11 cellular contexts compared by ENCODE assay signal in genomic region chr20:49850463-49851233, GRCh38. TPM values are rescaled to one million over a fixed set of nuclear protein-coding genes. Genes with fewer than 3 reads are reported as not detected.
A peak's percentile ranks its signal among the peaks of the same experiment; 100 is the strongest.
DNase-seq lines count a peak whose midpoint lies in the region; ATAC-seq and TF ChIP-seq lines count a peak whose summit lies in the region.
"Had no signal": no experiment of that assay in that cellular context is flagged by ENCODE, and none has a peak within 500 bp of the region (broad histone marks: within the 10 kb centered on the region; RNA-seq: fewer than 3 reads in every experiment).

No MANE protein-coding gene starts in this region.

- no peak overlapping the region for H2BK20ac ChIP-seq in H9 (ENCODE audit: low read depth, low read length, poor library complexity, severe bottlenecking)

- H3K4me2 ChIP-seq in H9 (ENCODE audit: insufficient read depth, insufficient read length, low read length): no peak overlapping the region

- 37 to 57% methylated on average over 6 to 8 of the region's 8 CpGs for WGBS in esophagus squamous epithelium, 2 donors
- WGBS in H9 (ENCODE audit: extremely low coverage, insufficient read length, low lambda C conversion rate): no CpG with 5 or more reads among the region's 8 CpGs

- H3K23ac ChIP-seq in H9 (ENCODE audit: insufficient read length, low read depth, low read length): no peak overlapping the region

- no peak overlapping the region for H4K91ac ChIP-seq in H9 (ENCODE audit: insufficient read length, low read depth, low read length)

- H3K27ac ChIP-seq in SJSA1 (peak overlapping the region; percentile 61), esophagus squamous epithelium (peak overlapping the region; percentile 10 to 70 (median 55)), H9 (ENCODE audit: insufficient read length, low read depth, low read length) (no peak overlapping the region)

- H4K20me1 ChIP-seq in H9 (ENCODE audit: control insufficient read depth, insufficient read depth, insufficient read length): no peaks in the 10 kb centered on the region

- no peak overlapping the region for H3K9ac ChIP-seq in H9 (ENCODE audit: extremely low read depth, insufficient read length, low read length)

- H2BK12ac ChIP-seq in H9 (ENCODE audit: insufficient read length, low read depth, low read length): no peak overlapping the region

- H3K9me3 ChIP-seq in SJSA1 (replicated peaks): no peaks in the 10 kb centered on the region
- H3K9me3 ChIP-seq in esophagus squamous epithelium: no peaks in the 10 kb centered on the region
- H3K9me3 ChIP-seq in H9 (ENCODE audit: control insufficient read depth, low read depth, low read length): no peaks in the 10 kb centered on the region

- no peaks in the 10 kb centered on the region for H3K9me3 Mint-ChIP-seq in natural killer cell treated with Interleukin-12 subunit alpha and Interleukin-12 subunit beta and Interleukin-15 and Interleukin-18, amount 100 ng/mL, for 72 hours
- H3K9me3 Mint-ChIP-seq in H9: no peaks in the 10 kb centered on the region
- H3K9me3 Mint-ChIP-seq: memory B cell had no signal

- no peak overlapping the region for H3K56ac ChIP-seq in H9 (ENCODE audit: insufficient read length, low read depth, low read length)

- ATAC-seq in sciatic nerve: peak; percentile 42
- ATAC-seq in natural killer cell treated with Interleukin-12 subunit alpha and Interleukin-12 subunit beta and Interleukin-15 and Interleukin-18, amount 100 ng/mL, for 72 hours: no peak

- peaks cover 2 to 3% of the 10 kb centered on the region in 2 donors for H3K4me1 Mint-ChIP-seq in natural killer cell treated with Interleukin-12 subunit alpha and Interleukin-12 subunit beta and Interleukin-15 and Interleukin-18, amount 100 ng/mL, for 72 hours (ENCODE audit: low read depth in 2 of 2)
- H3K4me1 Mint-ChIP-seq in H9: peaks cover 31 to 61% of the 10 kb centered on the region in 2 experiments

- peaks cover 18% of the 10 kb centered on the region for H3K36me3 Mint-ChIP-seq in natural killer cell treated with Interleukin-12 subunit alpha and Interleukin-12 subunit beta and Interleukin-15 and Interleukin-18, amount 100 ng/mL, for 72 hours
- peaks cover 0 to 3% (median 0%) of the 10 kb centered on the region in 3 experiments; a peak in 1 of 7 replicates for H3K36me3 Mint-ChIP-seq in H9 (ENCODE audit: insufficient read depth in 1 of 3, low read depth in 3 of 3)

- DNase-seq in DMS79 (lab: John Stamatoyannopoulos, UW) (peak; percentile 53), SJSA1 (ENCODE audit: low read depth in 1 of 2, low spot score in 2 of 2) (peak in 1 of 2 experiments; percentile 49), esophagus squamous epithelium (lab: John Stamatoyannopoulos, UW) (no peak), sciatic nerve (ENCODE audit: low spot score) (no peak), NCI-H146 treated with DMSO at 0.1 percent for 48 hours (lab: John Stamatoyannopoulos, UW; ENCODE audit: unreplicated experiment) (no peak), H9 (no peak)
- DNase-seq in natural killer cell treated with Interleukin-12 subunit alpha and Interleukin-12 subunit beta and Interleukin-15 and Interleukin-18, amount 100 ng/mL, for 72 hours (ENCODE audit: low spot score): no peak
- DNase-seq: activated T-cell treated with anti-CD3 and anti-CD28 coated beads, Interleukin-2, amount 50 U/mL, for 48 hours; NCI-H187 treated with DMSO at 0.1 percent for 48 hours; T1000 had no signal

- H3K4me3 ChIP-seq in SJSA1 (no peak overlapping the region), esophagus squamous epithelium (no peak overlapping the region)

- H4K5ac ChIP-seq in H9 (ENCODE audit: insufficient read length, low read depth, low read length): no peak overlapping the region

- no peak overlapping the region for H3T11ph ChIP-seq in H9 (ENCODE audit: low read length)

- intact Hi-C loops in esophagus squamous epithelium (cut with DNase I) (no loop called here), sciatic nerve (cut with DNase I) (no loop called here)

- H3K27me3 ChIP-seq in SJSA1 (replicated peaks) (no peaks in the 10 kb centered on the region), esophagus squamous epithelium (no peaks in the 10 kb centered on the region), H9 (ENCODE audit: insufficient read depth, low read length) (no peaks in the 10 kb centered on the region)

- peaks cover 43% of the 10 kb centered on the region for H3K4me1 ChIP-seq in SJSA1 (replicated peaks)
- peaks cover 16 to 45% (median 18%) of the 10 kb centered on the region in 3 donors for H3K4me1 ChIP-seq in esophagus squamous epithelium
- H3K4me1 ChIP-seq in H9 (ENCODE audit: insufficient read depth, low read length): peaks cover 3% of the 10 kb centered on the region; the same call in 1 of the 2 replicates

- H2AFZ ChIP-seq in H9 (ENCODE audit: low read length): no peak overlapping the region

- H3K27ac Mint-ChIP-seq in natural killer cell treated with Interleukin-12 subunit alpha and Interleukin-12 subunit beta and Interleukin-15 and Interleukin-18, amount 100 ng/mL, for 72 hours: peak overlapping the region in 1 of 2 donors; percentile 34
- peak overlapping the region in 1 of 3 experiments; percentile 83; a peak in 2 of 7 replicates for H3K27ac Mint-ChIP-seq in H9
- H3K27ac Mint-ChIP-seq: memory B cell had no signal

- H3K14ac ChIP-seq in H9 (ENCODE audit: insufficient read depth, low read length): no peak overlapping the region

- H3K79me1 ChIP-seq in H9 (ENCODE audit: insufficient read depth, low read depth, low read length, poor library complexity, severe bottlenecking): no peaks in the 10 kb centered on the region

- H3K36me3 ChIP-seq in SJSA1 (peaks cover 10% of the 10 kb centered on the region), esophagus squamous epithelium (peaks cover 4 to 69% (median 5%) of the 10 kb centered on the region in 3 donors)

- TF ChIP-seq CTCF in esophagus squamous epithelium (IDR thresholded peaks at IDR 0.05): no peak
- no peak for TF ChIP-seq CTCF in H9 (conservative IDR thresholded peaks at IDR 0.05)

- H3K18ac ChIP-seq in H9 (ENCODE audit: insufficient read length, low read depth, low read length): no peak overlapping the region

- no peak overlapping the region for H2AK5ac ChIP-seq in H9 (ENCODE audit: insufficient read length, low read length)

- H2BK120ac ChIP-seq in H9 (ENCODE audit: low read depth, low read length, poor library complexity, severe bottlenecking): no peak overlapping the region

- H3K79me2 ChIP-seq in H9 (ENCODE audit: insufficient read depth, low read length): no peaks in the 10 kb centered on the region

- no peaks in the 10 kb centered on the region for H3K27me3 Mint-ChIP-seq in natural killer cell treated with Interleukin-12 subunit alpha and Interleukin-12 subunit beta and Interleukin-15 and Interleukin-18, amount 100 ng/mL, for 72 hours
- no peaks in the 10 kb centered on the region for H3K27me3 Mint-ChIP-seq in H9 (ENCODE audit: low read depth)
- H3K27me3 Mint-ChIP-seq: memory B cell had no signal

- no peak overlapping the region for H3K4me3 Mint-ChIP-seq in natural killer cell treated with Interleukin-12 subunit alpha and Interleukin-12 subunit beta and Interleukin-15 and Interleukin-18, amount 100 ng/mL, for 72 hours
- H3K4me3 Mint-ChIP-seq in H9: no peak overlapping the region
- H3K4me3 Mint-ChIP-seq: memory B cell had no signal

- no peaks in the 10 kb centered on the region for H3K23me2 ChIP-seq in H9 (ENCODE audit: insufficient read length, low read depth, low read length, poor library complexity, severe bottlenecking)

- H3K4ac ChIP-seq in H9 (ENCODE audit: low read depth, low read length): no peak overlapping the region

- H4K8ac ChIP-seq in H9 (replicated peaks; ENCODE audit: insufficient read length, low read depth, low read length): no peak overlapping the region

- no peak overlapping the region for H2BK15ac ChIP-seq in H9 (ENCODE audit: low read depth, low read length)

- no peak overlapping the region for H2BK5ac ChIP-seq in H9 (ENCODE audit: insufficient read length, low read length)

- TF ChIP-seq POLR2A in esophagus squamous epithelium (IDR thresholded peaks at IDR 0.05): no peak

RNA-seq across cellular contexts. Expression of gene SLC9A8, which starts 38.0 kb away (rescaled TPM):
- total RNA-seq in SJSA1 (2014; rRNA removed; shearing (Covaris generic)): 0.97 and 5.5 TPM in 2 replicates
- total RNA-seq in esophagus squamous epithelium (10 to 100 TPM; 11.5 to 14.1 (median 11.9) TPM), sciatic nerve (14.4 TPM), H9 (2021) (7.5 and 7.9 TPM in 2 replicates)
- total RNA-seq in natural killer cell treated with Interleukin-12 subunit alpha and Interleukin-12 subunit beta and Interleukin-15 and Interleukin-18, amount 100 ng/mL, for 72 hours: 10 to 100 TPM; 22.0 to 27.6 TPM
